9 cellular contexts compared by ENCODE assay signal in the genomic region with DNA sequence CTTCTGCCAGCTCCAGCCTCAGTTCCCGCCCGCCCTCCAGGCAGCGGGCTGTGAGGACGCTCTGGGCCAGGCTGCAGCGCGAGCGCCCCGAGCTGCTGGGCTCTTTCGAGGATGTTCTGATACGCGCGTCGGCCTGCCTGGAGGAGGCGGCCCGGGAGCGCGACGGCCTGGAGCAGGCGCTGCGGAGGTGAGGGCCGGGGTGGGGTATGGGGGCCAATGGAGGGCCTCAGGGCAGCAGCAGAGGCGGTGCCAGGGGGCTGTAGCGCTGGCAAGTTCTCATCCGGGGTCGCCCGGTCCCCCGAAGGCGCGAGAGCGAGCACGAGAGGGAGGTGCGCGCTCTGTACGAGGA. TPM values are rescaled to one million over a fixed set of nuclear protein-coding genes. Genes with fewer than 3 reads are reported as not detected.
A peak's percentile ranks its signal among the peaks of the same experiment; 100 is the strongest.
DNase-seq lines count a peak whose midpoint lies in the region; ATAC-seq and TF ChIP-seq lines count a peak whose summit lies in the region.
"Had no signal": no experiment of that assay in that cellular context is flagged by ENCODE, and none has a peak within 500 bp of the region (broad histone marks: within the 10 kb centered on the region; RNA-seq: fewer than 3 reads in every experiment).

No MANE protein-coding gene starts in this region.

- no peaks in the 10 kb centered on the region for H3K9me3 Mint-ChIP-seq in chondrocyte (ENCODE audit: low read depth)

- no peak overlapping the region for H3K9ac ChIP-seq in muscle layer of colon (ENCODE audit: low read length)

- no peaks in the 10 kb centered on the region for H3K27me3 Mint-ChIP-seq in chondrocyte (ENCODE audit: low read depth)

- H3K27ac ChIP-seq in cardiac muscle cell, result no peak overlapping the region
- H3K27ac ChIP-seq in muscle layer of colon (ENCODE audit: low read depth, low read length), result no peak overlapping the region
- H3K27ac ChIP-seq in aorta (ENCODE audit: low read depth in 1 of 2, low read length in 2 of 2), result no peak overlapping the region

- peak overlapping the region; percentile 25 for H3K4me3 Mint-ChIP-seq in chondrocyte (ENCODE audit: unreplicated experiment)

- H3K27me3 ChIP-seq in cardiac muscle cell, result peaks cover 29% of the 10 kb centered on the region
- H3K27me3 ChIP-seq in muscle layer of colon (ENCODE audit: control insufficient read depth in 1 of 2, insufficient read depth in 2 of 2, low read length in 2 of 2), result peaks cover 36 to 76% of the 10 kb centered on the region in 2 donors
- no peaks in the 10 kb centered on the region for H3K27me3 ChIP-seq in aorta (ENCODE audit: control insufficient read depth in 1 of 2, insufficient read depth in 2 of 2, low read length in 1 of 2)

- ATAC-seq in Right ventricle myocardium inferior (no peak), aorta (ENCODE audit: low FRiP score) (peak; percentile 0), HG03045 (IDR thresholded peaks at IDR 0.05; ENCODE audit: unreplicated experiment) (no peak)

- H3K27ac Mint-ChIP-seq in chondrocyte (ENCODE audit: unreplicated experiment), result no peak overlapping the region

- peaks cover 57% of the 10 kb centered on the region for H3K4me1 Mint-ChIP-seq in chondrocyte (ENCODE audit: low read depth)

- H3K9me3 ChIP-seq in cardiac muscle cell (ENCODE audit: low read depth) (no peaks in the 10 kb centered on the region), muscle layer of colon (ENCODE audit: low read length) (no peaks in the 10 kb centered on the region), aorta (ENCODE audit: control insufficient read depth, low read length) (no peaks in the 10 kb centered on the region)

- H3K36me3 Mint-ChIP-seq in chondrocyte (ENCODE audit: low read depth), result peaks cover 2% of the 10 kb centered on the region

- H3K36me3 ChIP-seq in cardiac muscle cell, result no peaks in the 10 kb centered on the region
- H3K36me3 ChIP-seq in muscle layer of colon (ENCODE audit: insufficient read depth, low read length), result peaks cover 9% of the 10 kb centered on the region
- H3K36me3 ChIP-seq in aorta (ENCODE audit: control insufficient read depth in 1 of 2, insufficient read depth in 2 of 2, low read length in 1 of 2), result peaks cover 0 to 3% of the 10 kb centered on the region in 2 donors

- intact Hi-C loops in Right ventricle myocardium inferior (cut with DNase I), result no loop called here
- intact Hi-C loops in aorta (cut with DNase I), result no loop called here

- 1 to 2% methylated on average over 24 to 34 of the region's 34 CpGs for WGBS in aorta, 2 donors

- DNase-seq in cardiac muscle cell (ENCODE audit: low read depth in 1 of 2, low spot score in 1 of 2) (no peak), Right ventricle myocardium inferior (ENCODE audit: missing footprints) (no peak), chondrocyte (ENCODE audit: low spot score) (no peak), aorta (no peak), hypothalamus (lab: John Stamatoyannopoulos, UW) (no peak), AML-193 (lab: John Stamatoyannopoulos, UW) (no peak)
- DNase-seq: SHP77 had no signal

- H3K4me1 ChIP-seq in cardiac muscle cell (ENCODE audit: low read depth) (peaks cover 34% of the 10 kb centered on the region), muscle layer of colon (ENCODE audit: insufficient read depth, low read length) (peaks cover 33% of the 10 kb centered on the region), aorta (ENCODE audit: control insufficient read depth in 1 of 2, insufficient read depth in 2 of 2, low read length in 2 of 2) (no peaks in the 10 kb centered on the region)

- peak overlapping the region; percentile 31 for H3K4me3 ChIP-seq in cardiac muscle cell
- peak overlapping the region; percentile 27 to 38 for H3K4me3 ChIP-seq in muscle layer of colon (ENCODE audit: low read depth in 1 of 2, low read length in 2 of 2)
- no peak overlapping the region for H3K4me3 ChIP-seq in aorta (ENCODE audit: low read length in 2 of 2)

- TF ChIP-seq CTCF in cardiac muscle cell (IDR thresholded peaks at IDR 0.05; ENCODE audit: low read depth, low read length) (no peak), chondrocyte (IDR thresholded peaks at IDR 0.05) (no peak)

RNA-seq across cellular contexts. Expression of a gene that starts 2.2 kb away (rescaled TPM):
- 43.9 and 91.0 TPM in 2 replicates for total RNA-seq in cardiac muscle cell
- polyA plus RNA-seq in cardiac muscle cell, result 84.5 and 113 TPM in 2 replicates
- 24.3 TPM for total RNA-seq in Right ventricle myocardium inferior
- total RNA-seq in chondrocyte, result 0.57 to 5.0 TPM (median 1.4 TPM) in 3 replicates
- total RNA-seq in aorta, result 10 to 100 TPM in 1 of 2 donors, 1 to 10 TPM in 1; 2.2 to 10.0 TPM
- 10 to 100 TPM in 1 of 2 donors, 1 to 10 TPM in 1; 4.8 to 10.5 TPM for polyA plus RNA-seq in aorta

RNA-seq across cellular contexts. Expression of a gene that starts 2.8 kb away (rescaled TPM):
- total RNA-seq in cardiac muscle cell, result 146 and 177 TPM in 2 replicates
- polyA plus RNA-seq in cardiac muscle cell, result 210 and 290 TPM in 2 replicates
- total RNA-seq in Right ventricle myocardium inferior, result 462 TPM
- 460 to 558 TPM (median 549 TPM) in 3 replicates for total RNA-seq in chondrocyte
- total RNA-seq in aorta, result 100 to 1,000 TPM; 620 to 681 TPM
- 1,000 to 10,000 TPM in 1 of 2 donors, 100 to 1,000 TPM in 1; 860 to 1,186 TPM for polyA plus RNA-seq in aorta

RNA-seq across cellular contexts. Expression of a gene that starts 11.2 kb away (rescaled TPM):
- total RNA-seq in cardiac muscle cell, result 59.9 and 99.9 TPM in 2 replicates
- polyA plus RNA-seq in cardiac muscle cell, result 81.6 and 91.1 TPM in 2 replicates
- total RNA-seq in Right ventricle myocardium inferior, result 321 TPM
- 56.0 to 59.1 TPM (median 56.0 TPM) in 3 replicates for total RNA-seq in chondrocyte
- 100 to 1,000 TPM; 116 to 121 TPM for total RNA-seq in aorta
- polyA plus RNA-seq in aorta, result 100 to 1,000 TPM in 1 of 2 donors, 10 to 100 TPM in 1; 33.7 to 240 TPM

RNA-seq across cellular contexts. Expression of a gene that starts 12.4 kb away (rescaled TPM):
- total RNA-seq in cardiac muscle cell (67.3 and 152 TPM in 2 replicates), Right ventricle myocardium inferior (298 TPM), chondrocyte (139 to 173 TPM (median 142 TPM) in 3 replicates), aorta (10 to 100 TPM; 57.5 to 69.2 TPM)
- polyA plus RNA-seq in cardiac muscle cell (317 and 482 TPM in 2 replicates), aorta (100 to 1,000 TPM; 140 to 152 TPM)

RNA-seq across cellular contexts. Expression of a gene that starts 12.7 kb away (rescaled TPM):
- total RNA-seq in cardiac muscle cell (85.3 and 140 TPM in 2 replicates), Right ventricle myocardium inferior (43.8 TPM), chondrocyte (62.3 to 115 TPM (median 69.2 TPM) in 3 replicates), aorta (10 to 100 TPM; 42.9 to 95.1 TPM)
- polyA plus RNA-seq in cardiac muscle cell (79.1 and 125 TPM in 2 replicates), aorta (10 to 100 TPM; 28.4 to 79.1 TPM)

Comparison
In these comparisons a context has a peak if more than half of its experiments do, and no peak if none do; other contexts are left out.
1. H3K4me3 ChIP-seq: peak in cardiac muscle cell (single experiment) and muscle layer of colon (2 of 2); none in aorta (0 of 2).